In the genomic region with DNA sequence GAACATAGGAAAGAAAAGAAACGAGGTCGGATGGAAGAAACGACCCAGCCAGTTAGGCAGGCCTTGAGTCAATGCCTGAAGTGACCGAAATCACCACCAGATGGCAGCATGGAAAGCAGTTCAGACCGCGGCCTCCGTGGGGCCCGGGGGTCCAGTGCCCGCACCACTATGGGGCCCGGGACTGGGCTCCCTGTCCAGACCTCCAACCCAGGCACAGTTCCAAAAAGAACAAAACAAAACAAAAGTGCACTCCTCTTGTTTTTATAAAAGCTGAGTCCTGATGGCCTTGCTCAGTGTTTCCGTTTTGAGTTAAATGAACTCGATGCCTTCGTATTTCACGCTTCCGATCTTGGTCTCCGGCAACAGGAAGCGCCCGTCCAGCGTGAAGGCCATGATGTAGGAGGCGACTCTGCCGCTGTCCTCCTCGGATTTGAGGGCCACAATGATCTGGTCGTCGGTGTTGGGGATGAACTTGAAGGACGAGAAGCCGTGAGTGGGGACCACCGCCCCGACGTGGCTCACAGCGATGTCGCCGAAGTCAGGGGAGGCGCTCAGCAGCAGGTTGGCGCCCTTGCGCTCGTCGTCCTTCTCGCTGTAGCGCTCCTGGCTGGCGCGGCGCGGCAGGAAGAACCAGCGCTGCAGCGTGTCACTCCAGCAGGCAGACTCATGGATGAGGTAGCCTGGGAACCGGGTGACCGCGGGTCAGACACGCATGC, we compare ENCODE assay signal across 8 cellular contexts. TPM values are rescaled to one million over a fixed set of nuclear protein-coding genes. Genes with fewer than 3 reads are reported as not detected.
DNase-seq lines count a peak whose midpoint lies in the region; ATAC-seq, FAIRE-seq and TF ChIP-seq lines count a peak whose summit lies in the region.

No MANE protein-coding gene starts in this region.

- H3K4me2 ChIP-seq in SU-DHL-6 (ENCODE audit: low read depth, low read length, poor library complexity, severe bottlenecking) (no peak overlapping the region), GM12878 (ENCODE audit: control insufficient read depth, insufficient read depth) (no peak overlapping the region)

- no peaks in the 10 kb centered on the region for H3K27me3 ChIP-seq in SU-DHL-6 (ENCODE audit: low read length)
- H3K27me3 ChIP-seq in GM12878 (replicated peaks in 1 of 2; ENCODE audit: control insufficient read depth in 2 of 2, insufficient read depth in 2 of 2, low read length in 1 of 2): no peaks in the 10 kb centered on the region

- 89% methylated on average over 37 of the region's 49 CpGs for WGBS in GM12878 (ENCODE audit: insufficient coverage, insufficient replicate concordance, low lambda C conversion rate, missing lambda C conversion rate)

- H3K9me3 ChIP-seq in SU-DHL-6 (ENCODE audit: insufficient read depth, low read length): no peaks in the 10 kb centered on the region
- H3K9me3 ChIP-seq in GM12878 (replicated peaks; ENCODE audit: control insufficient read depth, insufficient read depth, low read length): no peaks in the 10 kb centered on the region; the same call in 2 of the 3 replicates

- no peaks in the 10 kb centered on the region for H3F3A ChIP-seq in SU-DHL-6 (ENCODE audit: insufficient read depth)

- H3K79me2 ChIP-seq in SU-DHL-6 (ENCODE audit: insufficient read depth, low read length) (no peaks in the 10 kb centered on the region), GM12878 (ENCODE audit: control insufficient read depth, insufficient read depth, low read length) (no peaks in the 10 kb centered on the region)

- RAD21 ChIA-PET in GM12878 (lab: Charles Lee; ENCODE audit: unreplicated experiment): no interaction called here

- TF ChIP-seq POLR2A in GM12878 (IDR thresholded peaks at IDR 0.05; ENCODE audit: low read depth, low read length): no peak

- ATAC-seq in GM12878: peak; percentile 79
- no peak for ATAC-seq in GM21717 (IDR thresholded peaks at IDR 0.05; ENCODE audit: unreplicated experiment)
- no peak for ATAC-seq in GM18858 (IDR thresholded peaks at IDR 0.05; ENCODE audit: unreplicated experiment)

- intact Hi-C loops in GM12878 (cut with micrococcal nuclease; ENCODE audit: unreplicated experiment): no loop called here

- H4K20me1 ChIP-seq in SU-DHL-6 (ENCODE audit: low read depth, low read length): no peaks in the 10 kb centered on the region
- peaks cover 5% of the 10 kb centered on the region; the same call in 1 of the 2 replicates for H4K20me1 ChIP-seq in GM12878 (ENCODE audit: control insufficient read depth, insufficient read depth)

- FAIRE-seq in GM12878 (lab: Jason Lieb, UNC): peak; percentile 13

- H3K27ac ChIP-seq in 22Rv1 (peak overlapping the region; percentile 1; the same call in 1 of the 2 replicates), SU-DHL-6 (ENCODE audit: low read depth, low read length) (no peak overlapping the region), GM12878 (ENCODE audit: control insufficient read depth, insufficient read depth) (no peak overlapping the region)

- no TSS peak for BruUV-seq in GM12878 (replicated peaks; lab: Mats Ljungman, UMichigan)

- H3K4me3 ChIP-seq in SU-DHL-6 (ENCODE audit: insufficient read depth, low read length, poor library complexity, severe bottlenecking) (no peak overlapping the region), GM12878 (no peak overlapping the region)

- no peaks in the 10 kb centered on the region for H3K9me2 ChIP-seq in SU-DHL-6 (replicated peaks; ENCODE audit: insufficient read depth, low read length)

- SMC1A ChIA-PET in GM12878 (lab: Charles Lee; ENCODE audit: uncharacterized antibody, unreplicated experiment): no interaction called here

- POLR2A ChIA-PET in GM12878 (lab: Charles Lee): no interaction called here

- TF ChIP-seq RAD21 in GM12878 (IDR thresholded peaks at IDR 0.05; ENCODE audit: insufficient read depth, low read depth, low read length): no peak

- DNase-seq in GM13976 (ENCODE audit: low spot score) (peak; percentile 74), GM12878 (ENCODE audit: low read depth, low spot score) (no peak), iPS-NIHi7 (ENCODE audit: extremely low spot score) (peak; percentile 82)
- peak; percentile 36 for DNase-seq in stimulated activated CD4-positive, alpha-beta T cell treated with anti-CD3 and anti-CD28 coated beads, Interleukin-1b, Interleukin-23, amount 100 ng/mL, for 48 hours

- H3K36me3 ChIP-seq in SU-DHL-6 (ENCODE audit: low read length): no peaks in the 10 kb centered on the region; the same call in 1 of the 2 replicates
- peaks cover 13 to 24% of the 10 kb centered on the region in 2 experiments for H3K36me3 ChIP-seq in GM12878 (ENCODE audit: control insufficient read depth in 2 of 2, insufficient read depth in 2 of 2, low read length in 1 of 2)

- H2AFZ ChIP-seq in SU-DHL-6 (ENCODE audit: low read depth, low read length, severe bottlenecking) (no peak overlapping the region), GM12878 (ENCODE audit: control insufficient read depth, low read depth, low read length) (no peak overlapping the region)

- in situ Hi-C loops in GM13976 (cut with MboI; ENCODE audit: low sequenced_read_pairs, unreplicated experiment) (no loop called here), GM12878 (cut with MboI) (no loop called here)

- no peak for TF ChIP-seq EP300 in GM12878 (IDR thresholded peaks at IDR 0.05; ENCODE audit: borderline replicate concordance in 1 of 2, control insufficient read depth in 1 of 2, low read depth in 2 of 2, low read length in 2 of 2)

- CTCF ChIA-PET in GM12878 (lab: Yijun Ruan, JAX): no interaction called here

- no peaks in the 10 kb centered on the region for H3K4me1 ChIP-seq in GM12878 (ENCODE audit: control insufficient read depth, insufficient read depth, low read length)

- TF ChIP-seq CTCF in 22Rv1 (IDR thresholded peaks at IDR 0.05) (peak; percentile 87), GM13976 (IDR thresholded peaks at IDR 0.05; ENCODE audit: borderline replicate concordance, control extremely low read depth, extremely low read depth, insufficient read depth, missing control alignments) (peak; percentile 65), SU-DHL-6 (IDR thresholded peaks at IDR 0.05; ENCODE audit: insufficient read depth, low read length, poor library complexity, severe bottlenecking) (peak; percentile 53), GM12878 (IDR thresholded peaks at IDR 0.05 in 2 of 3, conservative IDR thresholded peaks at IDR 0.05 in 1 of 3; ENCODE audit: control insufficient read depth in 2 of 3, extremely low read depth in 1 of 3, insufficient read depth in 1 of 3, low read depth in 3 of 3, low read length in 3 of 3) (peak; percentile 42 to 72 (median 66); a peak in 5 of 6 replicates)

- no peak overlapping the region for H3K9ac ChIP-seq in SU-DHL-6 (ENCODE audit: low read length)
- H3K9ac ChIP-seq in GM12878 (ENCODE audit: control insufficient read depth, insufficient read depth, low read length): no peak overlapping the region

RNA-seq across cellular contexts. Expression of gene LGALS3BP, which starts 13.7 kb away (rescaled TPM):
- 2.4 and 4.0 TPM in 2 replicates for total RNA-seq in GM12878 (2013; cell fraction: nucleolus; rRNA removed)
- 1.9 and 2.2 TPM in 2 replicates for total RNA-seq in GM12878 (2014; rRNA removed)
- total RNA-seq in GM12878 (2014; rRNA removed; fragmentation: Illumina TruSeq; extraction: Trizol): 1.0 TPM in 2 replicates
- total RNA-seq in GM12878 (2021): 5.2 and 5.8 TPM in 2 replicates
- polyA plus RNA-seq in GM12878 (2011; ENCODE audit: low read depth): 1.5 TPM
- polyA plus RNA-seq in GM12878 (2011; rRNA removed): 0.82 and 2.0 TPM in 2 replicates
- polyA plus RNA-seq in GM12878 (2011; cell fraction: cytosol; rRNA removed): 3.4 and 3.5 TPM in 2 replicates
- polyA plus RNA-seq in GM12878 (2011; cell fraction: nucleus; rRNA removed): 9.5 and 14.8 TPM in 2 replicates
- 2.0 and 2.3 TPM in 2 replicates for polyA plus RNA-seq in GM12878 (2012)
- 1.4 and 1.7 TPM in 2 replicates for polyA plus RNA-seq in GM12878 (2014; fragmentation: Illumina TruSeq; extraction: Trizol)
- under 1 TPM; 0.52 to 0.62 TPM for polyA plus RNA-seq in GM12878 (2014; fragmentation: Nextera tagmentation; extraction: Ambion mirVana)
- polyA plus RNA-seq in GM12878 (2014; rRNA removed): 1.8 and 2.7 TPM in 2 replicates
- polyA plus RNA-seq in GM12878 (2016; fragmentation: Nextera tagmentation; extraction: Ambion mirVana): 1 to 10 TPM; 2.0 to 3.5 TPM
- 2.2 and 5.8 TPM in 2 replicates for polyA minus RNA-seq in GM12878 (2011; rRNA and poly(A)+ RNA removed)
- 4.8 and 5.2 TPM in 2 replicates for polyA minus RNA-seq in GM12878 (2011; cell fraction: cytosol; rRNA and poly(A)+ RNA removed)
- 2.2 and 2.5 TPM in 2 replicates for polyA minus RNA-seq in GM12878 (2011; cell fraction: nucleus; rRNA and poly(A)+ RNA removed)

RNA-seq across cellular contexts. Expression of gene CANT1, which starts 16.2 kb away (rescaled TPM):
- total RNA-seq in GM12878 (2013; cell fraction: nucleolus; rRNA removed): 25.7 and 30.1 TPM in 2 replicates
- total RNA-seq in GM12878 (2014; rRNA removed) (18.6 and 20.0 TPM in 2 replicates), GM12878 (2014; rRNA removed; fragmentation: Illumina TruSeq; extraction: Trizol) (10.7 and 12.2 TPM in 2 replicates), GM12878 (2021) (48.5 and 59.2 TPM in 2 replicates)
- polyA plus RNA-seq in GM12878 (2011; ENCODE audit: low read depth): 9.2 TPM
- polyA plus RNA-seq in GM12878 (2011; rRNA removed) (20.5 and 28.8 TPM in 2 replicates), GM12878 (2014; fragmentation: Illumina TruSeq; extraction: Trizol) (13.6 and 18.4 TPM in 2 replicates), GM12878 (2014; fragmentation: Nextera tagmentation; extraction: Ambion mirVana) (1 to 10 TPM; 2.2 to 7.9 TPM), GM12878 (2014; rRNA removed) (21.8 and 23.4 TPM in 2 replicates), GM12878 (2016; fragmentation: Nextera tagmentation; extraction: Ambion mirVana) (10 to 100 TPM; 28.3 to 34.0 TPM)
- polyA plus RNA-seq in GM12878 (2011; cell fraction: cytosol; rRNA removed): 36.5 and 38.5 TPM in 2 replicates
- 27.3 and 30.3 TPM in 2 replicates for polyA plus RNA-seq in GM12878 (2011; cell fraction: nucleus; rRNA removed)
- polyA plus RNA-seq in GM12878 (2012): 22.0 and 25.3 TPM in 2 replicates
- 26.1 and 39.0 TPM in 2 replicates for polyA minus RNA-seq in GM12878 (2011; rRNA and poly(A)+ RNA removed)
- 16.4 and 19.6 TPM in 2 replicates for polyA minus RNA-seq in GM12878 (2011; cell fraction: cytosol; rRNA and poly(A)+ RNA removed)
- 11.4 and 20.2 TPM in 2 replicates for polyA minus RNA-seq in GM12878 (2011; cell fraction: nucleus; rRNA and poly(A)+ RNA removed)

RNA-seq across cellular contexts. Expression of gene C1QTNF1, which starts 30.6 kb away (rescaled TPM):
- total RNA-seq in GM12878 (2013; cell fraction: nucleolus; rRNA removed): 0.56 and 0.59 TPM in 2 replicates
- total RNA-seq in GM12878 (2014; rRNA removed) (0.28 and 0.33 TPM in 2 replicates), GM12878 (2014; rRNA removed; fragmentation: Illumina TruSeq; extraction: Trizol) (0.05 and 0.09 TPM in 2 replicates), GM12878 (2021) (0.21 and 0.56 TPM in 2 replicates)
- not detected for polyA plus RNA-seq in GM12878 (2011; ENCODE audit: low read depth)
- polyA plus RNA-seq in GM12878 (2011; rRNA removed) (not detected in 2 replicates), GM12878 (2014; fragmentation: Illumina TruSeq; extraction: Trizol) (0.10 TPM in 1 of 2 replicates, not detected in the other), GM12878 (2014; fragmentation: Nextera tagmentation; extraction: Ambion mirVana) (not detected), GM12878 (2014; rRNA removed) (0.46 and 1.1 TPM in 2 replicates), GM12878 (2016; fragmentation: Nextera tagmentation; extraction: Ambion mirVana) (under 1 TPM in 1 of 2 experiments, not detected in 1; 0.05 TPM)
- 0.03 and 0.08 TPM in 2 replicates for polyA plus RNA-seq in GM12878 (2011; cell fraction: cytosol; rRNA removed)
- polyA plus RNA-seq in GM12878 (2011; cell fraction: nucleus; rRNA removed): 0.03 and 0.07 TPM in 2 replicates
- 0.07 and 0.18 TPM in 2 replicates for polyA plus RNA-seq in GM12878 (2012)
- polyA minus RNA-seq in GM12878 (2011; rRNA and poly(A)+ RNA removed): not detected in 2 replicates
- polyA minus RNA-seq in GM12878 (2011; cell fraction: cytosol; rRNA and poly(A)+ RNA removed): not detected in 2 replicates
- not detected in 2 replicates for polyA minus RNA-seq in GM12878 (2011; cell fraction: nucleus; rRNA and poly(A)+ RNA removed)
